8 cellular contexts compared by ENCODE assay signal in genomic region chr4:87839309-87839946, GRCh38. TPM values are rescaled to one million over a fixed set of nuclear protein-coding genes. Genes with fewer than 3 reads are reported as not detected.
A peak's percentile ranks its signal among the peaks of the same experiment; 100 is the strongest.
DNase-seq lines count a peak whose midpoint lies in the region; ATAC-seq and TF ChIP-seq lines count a peak whose summit lies in the region.

No MANE protein-coding gene starts in this region.

- H3K4me2 ChIP-seq in neural progenitor cell, result no peak overlapping the region

- ATAC-seq in activated CD8-positive, alpha-beta T cell treated with anti-CD3 and anti-CD28 coated beads for 36 hours, result peak; percentile 51
- no peak for ATAC-seq in activated CD8-positive, alpha-beta T cell treated with anti-CD3 and anti-CD28 coated beads, Interleukin-2, amount 10 ng/mL, durations not matched to agents 7 days and 5 days
- peak; percentile 71 for ATAC-seq in HG02884 (IDR thresholded peaks at IDR 0.05; ENCODE audit: unreplicated experiment)

- WGBS in esophagus squamous epithelium, 2 donors, result 0% methylated on average over 5 of the region's 5 CpGs

- no peaks in the 10 kb centered on the region for H3K9me3 Mint-ChIP-seq in activated CD8-positive, alpha-beta T cell treated with anti-CD3 and anti-CD28 coated beads for 36 hours
- no peaks in the 10 kb centered on the region for H3K9me3 Mint-ChIP-seq in activated CD8-positive, alpha-beta T cell treated with anti-CD3 and anti-CD28 coated beads, Interleukin-2, amount 10 ng/mL, durations not matched to agents 7 days and 5 days (ENCODE audit: insufficient read depth)
- H3K9me3 Mint-ChIP-seq in neural progenitor cell, result no peaks in the 10 kb centered on the region

- H3K27me3 ChIP-seq in esophagus squamous epithelium (no peaks in the 10 kb centered on the region), neural progenitor cell (no peaks in the 10 kb centered on the region)

- H3K27me3 Mint-ChIP-seq in activated CD8-positive, alpha-beta T cell treated with anti-CD3 and anti-CD28 coated beads for 36 hours, result peaks cover 17% of the 10 kb centered on the region
- peaks cover 14% of the 10 kb centered on the region for H3K27me3 Mint-ChIP-seq in activated CD8-positive, alpha-beta T cell treated with anti-CD3 and anti-CD28 coated beads, Interleukin-2, amount 10 ng/mL, durations not matched to agents 7 days and 5 days (ENCODE audit: low read depth)
- H3K27me3 Mint-ChIP-seq in neural progenitor cell (ENCODE audit: insufficient read depth, low read depth), result peaks cover 4% of the 10 kb centered on the region

- no peaks in the 10 kb centered on the region for H3K79me2 ChIP-seq in neural progenitor cell (ENCODE audit: low read depth)

- H3K36me3 ChIP-seq in esophagus squamous epithelium (no peaks in the 10 kb centered on the region), neural progenitor cell (no peaks in the 10 kb centered on the region)

- H3K4me3 ChIP-seq in esophagus squamous epithelium (no peak overlapping the region), neural progenitor cell (no peak overlapping the region)

- H3K4me3 Mint-ChIP-seq in activated CD8-positive, alpha-beta T cell treated with anti-CD3 and anti-CD28 coated beads for 36 hours, result no peak overlapping the region
- H3K4me3 Mint-ChIP-seq in activated CD8-positive, alpha-beta T cell treated with anti-CD3 and anti-CD28 coated beads, Interleukin-2, amount 10 ng/mL, durations not matched to agents 7 days and 5 days, result no peak overlapping the region
- H3K4me3 Mint-ChIP-seq in neural progenitor cell, result peak overlapping the region; percentile 67

- H3K4me1 ChIP-seq in esophagus squamous epithelium, result peaks cover 0 to 6% (median 0%) of the 10 kb centered on the region in 3 donors
- H3K4me1 ChIP-seq in neural progenitor cell, result peaks cover 7% of the 10 kb centered on the region

- no peaks in the 10 kb centered on the region for H3K9me3 ChIP-seq in esophagus squamous epithelium
- no peaks in the 10 kb centered on the region for H3K9me3 ChIP-seq in neural progenitor cell (ENCODE audit: low read depth)

- no peaks in the 10 kb centered on the region for H3F3A ChIP-seq in neural progenitor cell (ENCODE audit: low read depth)

- peak; percentile 62 for TF ChIP-seq CTCF in activated CD8-positive, alpha-beta T cell treated with anti-CD3 and anti-CD28 coated beads for 36 hours (IDR thresholded peaks at IDR 0.05)
- TF ChIP-seq CTCF in esophagus squamous epithelium (IDR thresholded peaks at IDR 0.05) (peak in 5 of 6 experiments; percentile 54 to 78 (median 68)), neural progenitor cell (IDR thresholded peaks at IDR 0.05) (peak; percentile 77)

- no peak overlapping the region for H3K9ac ChIP-seq in neural progenitor cell

- no peaks in the 10 kb centered on the region for H3K36me3 Mint-ChIP-seq in activated CD8-positive, alpha-beta T cell treated with anti-CD3 and anti-CD28 coated beads for 36 hours (ENCODE audit: low read depth)
- H3K36me3 Mint-ChIP-seq in activated CD8-positive, alpha-beta T cell treated with anti-CD3 and anti-CD28 coated beads, Interleukin-2, amount 10 ng/mL, durations not matched to agents 7 days and 5 days (ENCODE audit: low read depth), result no peaks in the 10 kb centered on the region
- no peaks in the 10 kb centered on the region for H3K36me3 Mint-ChIP-seq in neural progenitor cell

- CTCF ChIA-PET in activated CD8-positive, alpha-beta T cell treated with anti-CD3 and anti-CD28 coated beads for 36 hours (lab: Charles Lee), result interaction anchor here (0.7 to 4.3 kb wide), 7 partner anchors 10 to 372 kb away, joined by 3 to 35 read pairs (median 4); no protein-coding TSS in a partner anchor
- CTCF ChIA-PET in activated CD8-positive, alpha-beta T cell treated with anti-CD3 and anti-CD28 coated beads, Interleukin-2, amount 10 ng/mL, durations not matched to agents 7 days and 5 days (lab: Charles Lee), result interaction anchor here (0.6 to 1.4 kb wide), 7 partner anchors 9 to 321 kb away, joined by 3 to 13 read pairs (median 4); no protein-coding TSS in a partner anchor

- peak; percentile 12 for DNase-seq in activated CD8-positive, alpha-beta T cell treated with anti-CD3 and anti-CD28 coated beads for 36 hours
- no peak for DNase-seq in activated CD8-positive, alpha-beta T cell treated with anti-CD3 and anti-CD28 coated beads, Interleukin-2, amount 10 ng/mL, durations not matched to agents 7 days and 5 days
- DNase-seq in RPMI7951 (ENCODE audit: low read depth) (peak; percentile 32), esophagus squamous epithelium (lab: John Stamatoyannopoulos, UW) (no peak), neural progenitor cell (ENCODE audit: low spot score) (peak; percentile 56)
- DNase-seq in activated CD4-positive, CD25-positive, alpha-beta regulatory T cell treated with anti-CD3 and anti-CD28 coated beads, Interleukin-2, amount 50 U/mL, for 72 hours, result no peak
- no peak for DNase-seq in stimulated activated CD4-positive, alpha-beta T cell treated with anti-CD3 and anti-CD28 coated beads, Interleukin-2, amount 100 ng/mL, for 48 hours

- POLR2A ChIA-PET in activated CD8-positive, alpha-beta T cell treated with anti-CD3 and anti-CD28 coated beads for 36 hours (lab: Charles Lee), result no interaction called here
- POLR2A ChIA-PET in activated CD8-positive, alpha-beta T cell treated with anti-CD3 and anti-CD28 coated beads, Interleukin-2, amount 10 ng/mL, durations not matched to agents 7 days and 5 days (lab: Charles Lee), result no interaction called here

- peak overlapping the region; percentile 75 for H2AFZ ChIP-seq in neural progenitor cell (replicated peaks)

- no peaks in the 10 kb centered on the region for H3K4me1 Mint-ChIP-seq in activated CD8-positive, alpha-beta T cell treated with anti-CD3 and anti-CD28 coated beads for 36 hours (ENCODE audit: low read depth)
- no peaks in the 10 kb centered on the region for H3K4me1 Mint-ChIP-seq in activated CD8-positive, alpha-beta T cell treated with anti-CD3 and anti-CD28 coated beads, Interleukin-2, amount 10 ng/mL, durations not matched to agents 7 days and 5 days (ENCODE audit: low read depth)
- peaks cover 15% of the 10 kb centered on the region for H3K4me1 Mint-ChIP-seq in neural progenitor cell

- TF ChIP-seq POLR2A in esophagus squamous epithelium (IDR thresholded peaks at IDR 0.05), result no peak

- intact Hi-C loops in activated CD8-positive, alpha-beta T cell treated with anti-CD3 and anti-CD28 coated beads for 36 hours (cut with micrococcal nuclease), result no loop called here
- intact Hi-C loops in esophagus squamous epithelium (cut with DNase I), result loop anchor here (5.0 kb wide), 1 partner anchor 162 kb away; no protein-coding TSS in a partner anchor

- no peak overlapping the region for H3K27ac Mint-ChIP-seq in activated CD8-positive, alpha-beta T cell treated with anti-CD3 and anti-CD28 coated beads for 36 hours
- no peak overlapping the region for H3K27ac Mint-ChIP-seq in activated CD8-positive, alpha-beta T cell treated with anti-CD3 and anti-CD28 coated beads, Interleukin-2, amount 10 ng/mL, durations not matched to agents 7 days and 5 days
- peak overlapping the region; percentile 64 for H3K27ac Mint-ChIP-seq in neural progenitor cell

- H3K27ac ChIP-seq in esophagus squamous epithelium (no peak overlapping the region), neural progenitor cell (no peak overlapping the region)

- no peaks in the 10 kb centered on the region for H4K20me1 ChIP-seq in neural progenitor cell (ENCODE audit: low read depth)

RNA-seq across cellular contexts. Expression of gene MEPE, which starts 6.7 kb away (rescaled TPM):
- not detected for total RNA-seq in activated CD8-positive, alpha-beta T cell treated with anti-CD3 and anti-CD28 coated beads for 36 hours
- total RNA-seq in activated CD8-positive, alpha-beta T cell treated with anti-CD3 and anti-CD28 coated beads, Interleukin-2, amount 10 ng/mL, durations not matched to agents 7 days and 5 days, result not detected
- total RNA-seq in RPMI7951 (2014; rRNA removed; shearing (Covaris generic)), result not detected in 2 replicates
- total RNA-seq in esophagus squamous epithelium (not detected), neural progenitor cell (ENCODE audit: low replicate concordance) (not detected in 2 replicates)

RNA-seq across cellular contexts. Expression of gene IBSP, which starts 40.1 kb away (rescaled TPM):
- total RNA-seq in activated CD8-positive, alpha-beta T cell treated with anti-CD3 and anti-CD28 coated beads for 36 hours, result not detected
- not detected for total RNA-seq in activated CD8-positive, alpha-beta T cell treated with anti-CD3 and anti-CD28 coated beads, Interleukin-2, amount 10 ng/mL, durations not matched to agents 7 days and 5 days
- total RNA-seq in RPMI7951 (2014; rRNA removed; shearing (Covaris generic)), result not detected in 2 replicates
- not detected for total RNA-seq in esophagus squamous epithelium
- total RNA-seq in neural progenitor cell (ENCODE audit: low replicate concordance), result not detected in 2 replicates

Comparison
In these comparisons a context has a peak if more than half of its experiments do, and no peak if none do; other contexts are left out.
1. DNase-seq: peak in activated CD8-positive, alpha-beta T cell treated with anti-CD3 and anti-CD28 coated beads for 36 hours (single experiment), RPMI7951 (single experiment) and neural progenitor cell (single experiment); none in activated CD8-positive, alpha-beta T cell treated with anti-CD3 and anti-CD28 coated beads, Interleukin-2, amount 10 ng/mL, durations not matched to agents 7 days and 5 days (single experiment), esophagus squamous epithelium (single experiment), activated CD4-positive, CD25-positive, alpha-beta regulatory T cell treated with anti-CD3 and anti-CD28 coated beads, Interleukin-2, amount 50 U/mL, for 72 hours (single experiment) and stimulated activated CD4-positive, alpha-beta T cell treated with anti-CD3 and anti-CD28 coated beads, Interleukin-2, amount 100 ng/mL, for 48 hours (0 of 2).
2. Peak in every context shown above with its lines, with median percentiles within 50 percentile points of each other: CTCF ChIP-seq.